In the genomic region with DNA sequence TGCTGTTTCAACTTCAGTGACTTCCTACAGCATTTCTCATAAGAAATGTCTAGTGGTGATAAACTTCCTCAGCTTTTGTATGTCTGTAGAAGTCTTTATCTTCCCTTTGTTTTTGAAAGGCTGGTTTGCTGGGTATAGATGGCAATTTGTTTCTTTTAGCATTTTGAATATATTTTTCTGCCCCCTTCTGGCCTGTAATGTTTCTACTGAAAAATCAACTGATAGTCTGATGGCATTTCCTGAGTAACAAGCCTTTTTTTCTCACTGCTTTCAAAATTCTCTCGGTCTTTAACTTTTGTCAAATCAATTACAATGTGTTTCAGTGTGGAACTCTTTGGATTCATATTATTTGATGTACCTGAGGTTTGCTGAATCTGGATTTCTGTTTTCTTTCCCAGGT, we compare ENCODE assay signal across 13 cellular contexts.
DNase-seq lines count a peak whose midpoint lies in the region; ATAC-seq and TF ChIP-seq lines count a peak whose summit lies in the region.
"Had no signal": no experiment of that assay in that cellular context is flagged by ENCODE, and none has a peak within 500 bp of the region (broad histone marks: within the 10 kb centered on the region; RNA-seq: fewer than 3 reads in every experiment).

No MANE protein-coding gene starts in this region.

- no peaks in the 10 kb centered on the region for H3K36me3 ChIP-seq in mesendoderm (ENCODE audit: control insufficient read depth, insufficient read depth, low read length)
- no peaks in the 10 kb centered on the region for H3K36me3 ChIP-seq in smooth muscle cell (ENCODE audit: low read depth)

- peaks cover 5 to 18% of the 10 kb centered on the region in 2 donors for H3K9me3 Mint-ChIP-seq in activated T-cell treated with anti-CD3 and anti-CD28 coated beads, Interleukin-2, amount 50 U/mL, for 72 hours
- H3K9me3 Mint-ChIP-seq in chondrocyte (ENCODE audit: low read depth): peaks cover 16% of the 10 kb centered on the region

- no peak overlapping the region for H3K23ac ChIP-seq in mesendoderm (ENCODE audit: low read length)

- no peak overlapping the region for H2BK15ac ChIP-seq in mesendoderm (replicated peaks; ENCODE audit: low read depth)

- H3K4me2 ChIP-seq in mesendoderm (ENCODE audit: low read length) (no peak overlapping the region), smooth muscle cell (no peak overlapping the region)

- no peaks in the 10 kb centered on the region for H4K20me1 ChIP-seq in smooth muscle cell (ENCODE audit: low read depth)

- H3K4me3 ChIP-seq in mesendoderm (ENCODE audit: low read length) (no peak overlapping the region), smooth muscle cell (no peak overlapping the region)
- H3K4me3 ChIP-seq: GM23248 had no signal

- no peak overlapping the region for H4K5ac ChIP-seq in mesendoderm (ENCODE audit: low read length)

- H3K79me2 ChIP-seq in mesendoderm (ENCODE audit: control insufficient read depth, insufficient read depth, low read length): no peaks in the 10 kb centered on the region
- H3K79me2 ChIP-seq in smooth muscle cell (ENCODE audit: low read depth): no peaks in the 10 kb centered on the region

- no peak overlapping the region for H2AFZ ChIP-seq in smooth muscle cell (ENCODE audit: low read depth)
- H2AFZ ChIP-seq: GM23248 had no signal

- H3K36me3 Mint-ChIP-seq in activated T-cell treated with anti-CD3 and anti-CD28 coated beads, Interleukin-2, amount 50 U/mL, for 72 hours (ENCODE audit: insufficient read depth in 2 of 2): no peaks in the 10 kb centered on the region
- H3K36me3 Mint-ChIP-seq in chondrocyte (ENCODE audit: low read depth): peaks cover 10% of the 10 kb centered on the region
- H3K36me3 Mint-ChIP-seq: CD8-positive, alpha-beta memory T cell had no signal

- H4K8ac ChIP-seq in mesendoderm (ENCODE audit: low read depth, low read length): no peak overlapping the region

- H3K4me1 ChIP-seq in mesendoderm (ENCODE audit: control insufficient read depth, low read depth, low read length): no peaks in the 10 kb centered on the region
- no peaks in the 10 kb centered on the region for H3K4me1 ChIP-seq in smooth muscle cell (ENCODE audit: low read depth)

- no CpG with 5 or more reads among the region's 1 CpG for WGBS in mesendoderm (ENCODE audit: extremely low coverage, insufficient coverage, low lambda C conversion rate)
- 87% methylated on average over 1 of the region's 1 CpG for WGBS in smooth muscle cell (ENCODE audit: low lambda C conversion rate)

- DNase-seq in activated T-cell treated with anti-CD3 and anti-CD28 coated beads, Interleukin-2, amount 50 U/mL, for 72 hours: no peak
- no peak for DNase-seq in activated T-cell treated with anti-CD3 and anti-CD28 coated beads, Interleukin-2, amount 50 U/mL, for 1 hour
- DNase-seq in chondrocyte (ENCODE audit: low spot score) (no peak), mesendoderm (peak; percentile 3), smooth muscle cell (lab: John Stamatoyannopoulos, UW; ENCODE audit: unreplicated experiment) (no peak), NCI-H748 (lab: John Stamatoyannopoulos, UW; ENCODE audit: unreplicated experiment) (no peak), DMS53 treated with DMSO at 0.1 percent for 48 hours (lab: John Stamatoyannopoulos, UW; ENCODE audit: unreplicated experiment) (no peak)
- DNase-seq: CD8-positive, alpha-beta memory T cell; DMS53; GM23248; H7 had no signal

- no peak overlapping the region for H3K18ac ChIP-seq in mesendoderm (ENCODE audit: low read length)

- no peaks in the 10 kb centered on the region for H3K9me3 ChIP-seq in smooth muscle cell (replicated peaks; ENCODE audit: low read depth)

- H3K9ac ChIP-seq in mesendoderm (ENCODE audit: low read length) (no peak overlapping the region), smooth muscle cell (ENCODE audit: low read depth) (no peak overlapping the region)
- H3K9ac ChIP-seq: GM23248 had no signal

- no peak overlapping the region for H3K4ac ChIP-seq in mesendoderm (ENCODE audit: low read depth, low read length)

- no peaks in the 10 kb centered on the region for H3K79me1 ChIP-seq in mesendoderm (ENCODE audit: low read length)

- H3K27ac ChIP-seq in mesendoderm (ENCODE audit: low read depth, low read length) (no peak overlapping the region), smooth muscle cell (ENCODE audit: low read depth) (no peak overlapping the region)
- H3K27ac ChIP-seq: 22Rv1, GM23248 had no signal

- no peaks in the 10 kb centered on the region for H3F3A ChIP-seq in smooth muscle cell (ENCODE audit: low read depth)

- ATAC-seq in activated T-cell treated with anti-CD3 and anti-CD28 coated beads, Interleukin-2, amount 50 U/mL, for 72 hours (replicated peaks in 1 of 2): no peak
- ATAC-seq in HG03439 (IDR thresholded peaks at IDR 0.05; ENCODE audit: unreplicated experiment): no peak

- no peak overlapping the region for H3K56ac ChIP-seq in mesendoderm (ENCODE audit: low read length)

- no peak overlapping the region for H3K4me3 Mint-ChIP-seq in activated T-cell treated with anti-CD3 and anti-CD28 coated beads, Interleukin-2, amount 50 U/mL, for 72 hours
- no peak overlapping the region for H3K4me3 Mint-ChIP-seq in chondrocyte (ENCODE audit: unreplicated experiment)
- H3K4me3 Mint-ChIP-seq: CD8-positive, alpha-beta memory T cell had no signal

- no peaks in the 10 kb centered on the region for H3K27me3 Mint-ChIP-seq in activated T-cell treated with anti-CD3 and anti-CD28 coated beads, Interleukin-2, amount 50 U/mL, for 72 hours (ENCODE audit: low read depth)
- no peaks in the 10 kb centered on the region for H3K27me3 Mint-ChIP-seq in chondrocyte (ENCODE audit: low read depth)
- H3K27me3 Mint-ChIP-seq: CD8-positive, alpha-beta memory T cell had no signal

- no peak overlapping the region for H2BK120ac ChIP-seq in mesendoderm (ENCODE audit: low read depth, low read length)

- no peak overlapping the region for H2AK5ac ChIP-seq in mesendoderm (ENCODE audit: low read length)

- H3K27me3 ChIP-seq in mesendoderm (ENCODE audit: insufficient read depth, low read length, poor library complexity): no peaks in the 10 kb centered on the region
- H3K27me3 ChIP-seq in smooth muscle cell (ENCODE audit: low read depth): no peaks in the 10 kb centered on the region

- peak; percentile 52 for TF ChIP-seq CTCF in chondrocyte (IDR thresholded peaks at IDR 0.05)
- peak; percentile 6 for TF ChIP-seq CTCF in smooth muscle cell (IDR thresholded peaks at IDR 0.05; ENCODE audit: borderline replicate concordance, insufficient read depth, poor library complexity, severe bottlenecking)

- peak overlapping the region; percentile 68 for H3K27ac Mint-ChIP-seq in activated T-cell treated with anti-CD3 and anti-CD28 coated beads, Interleukin-2, amount 50 U/mL, for 72 hours
- H3K27ac Mint-ChIP-seq in chondrocyte (ENCODE audit: unreplicated experiment): no peak overlapping the region
- H3K27ac Mint-ChIP-seq: CD8-positive, alpha-beta memory T cell had no signal

- no peaks in the 10 kb centered on the region for H3K4me1 Mint-ChIP-seq in activated T-cell treated with anti-CD3 and anti-CD28 coated beads, Interleukin-2, amount 50 U/mL, for 72 hours (ENCODE audit: low read depth)
- H3K4me1 Mint-ChIP-seq in chondrocyte (ENCODE audit: low read depth): no peaks in the 10 kb centered on the region
- H3K4me1 Mint-ChIP-seq: CD8-positive, alpha-beta memory T cell had no signal

- no peak overlapping the region for H2BK5ac ChIP-seq in mesendoderm (ENCODE audit: low read length)
